Comparison of ENCODE assay signal across 17 cellular contexts in genomic region chr5:6105350-6105749, GRCh38.
"Had no signal": no experiment of that assay in that cellular context is flagged by ENCODE, and none has a peak within 500 bp of the region (broad histone marks: within the 10 kb centered on the region; RNA-seq: fewer than 3 reads in every experiment).

No MANE protein-coding gene starts in this region.

- H3K4me1 ChIP-seq: colonic mucosa, esophagus muscularis mucosa, foreskin keratinocyte, gastrocnemius medialis, heart right ventricle, left lung, lower lobe of right lung had no signal

- ATAC-seq: foreskin keratinocyte, gastrocnemius medialis, heart right ventricle, left cardiac atrium, left lung, left ventricle myocardium superior, lower lobe of right lung, mucosa of descending colon had no signal

- DNase-seq: colonic mucosa; cortex of kidney; effector CD4-positive, alpha-beta T cell; effector memory CD4-positive, alpha-beta T cell; foreskin keratinocyte; gastrocnemius medialis; glutamatergic neuron; heart right ventricle; hippocampal formation; left cardiac atrium; left lung; left ventricle myocardium superior; lower lobe of right lung; mesenchymal stem cell; mucosa of descending colon; naive B cell had no signal

- H3K4me3 ChIP-seq: colonic mucosa, esophagus muscularis mucosa, gastrocnemius medialis, heart right ventricle, left lung, lower lobe of right lung, mucosa of descending colon had no signal

- H3K36me3 ChIP-seq: colonic mucosa, esophagus muscularis mucosa, gastrocnemius medialis, heart right ventricle, left lung, lower lobe of right lung had no signal

- H3K9me3 ChIP-seq: colonic mucosa, esophagus muscularis mucosa, gastrocnemius medialis, heart right ventricle, lower lobe of right lung, mucosa of descending colon had no signal

- H3K27me3 ChIP-seq: colonic mucosa, esophagus muscularis mucosa, foreskin keratinocyte, gastrocnemius medialis, left lung had no signal

- H3K27ac ChIP-seq: colonic mucosa, esophagus muscularis mucosa, foreskin keratinocyte, gastrocnemius medialis, heart right ventricle, left lung, lower lobe of right lung had no signal
